8 cellular contexts compared by ENCODE assay signal in the genomic region with DNA sequence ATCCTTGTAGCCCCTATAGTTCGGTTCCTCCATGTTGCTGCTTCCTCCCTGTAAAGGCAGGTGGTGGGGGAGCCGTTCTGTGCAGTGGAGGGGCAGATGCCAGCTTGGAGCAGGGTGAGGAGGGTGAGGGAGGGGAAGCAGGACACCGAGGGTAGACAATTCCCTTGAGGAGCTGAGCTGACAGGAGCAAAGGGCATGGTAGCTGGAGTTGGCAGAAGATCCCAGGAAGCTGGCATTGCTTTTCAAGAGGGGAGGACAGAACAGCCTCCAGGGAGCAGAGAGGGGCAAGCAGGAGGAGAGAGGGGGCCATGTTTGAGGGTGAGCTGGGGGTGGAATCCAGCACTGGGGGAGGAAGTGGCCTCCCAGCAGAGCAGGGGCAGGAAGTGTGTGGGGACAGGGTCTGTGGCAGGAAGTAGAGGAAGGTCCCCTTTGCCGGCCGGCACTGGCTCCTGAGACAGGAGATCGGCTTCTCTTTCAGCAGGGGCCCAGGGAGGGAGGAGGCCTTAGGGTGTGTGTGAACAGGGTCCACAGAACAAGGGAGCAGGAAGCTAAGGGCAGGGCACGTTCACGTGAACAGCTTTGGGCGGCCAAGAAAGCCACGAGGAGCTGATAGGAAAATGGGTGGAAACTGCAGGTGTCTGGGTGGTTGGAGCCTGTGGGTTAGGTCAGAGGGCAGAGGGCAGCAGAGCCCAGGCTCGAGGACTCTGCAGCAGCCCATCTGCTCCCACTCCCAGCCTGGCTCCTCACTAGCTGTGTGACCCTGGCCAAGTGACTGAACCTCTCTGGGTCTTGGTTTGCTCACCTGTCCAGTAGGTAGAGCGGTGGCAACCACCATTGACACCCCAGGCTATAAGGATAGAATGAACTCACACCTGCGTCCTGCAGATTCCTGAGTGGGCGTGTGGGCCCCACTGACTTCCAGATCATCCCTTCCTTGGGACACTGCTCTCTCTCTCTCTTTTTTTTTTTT. TPM values are rescaled to one million over a fixed set of nuclear protein-coding genes. Genes with fewer than 3 reads are reported as not detected.
A peak's percentile ranks its signal among the peaks of the same experiment; 100 is the strongest.
DNase-seq lines count a peak whose midpoint lies in the region; ATAC-seq and TF ChIP-seq lines count a peak whose summit lies in the region.

No MANE protein-coding gene starts in this region.

- peak overlapping the region in 2 of 3 experiments; percentile 79 to 92; a peak in 5 of 7 replicates for H3K27ac Mint-ChIP-seq in H9
- H3K27ac Mint-ChIP-seq in T-helper 17 cell = peak overlapping the region; percentile 77

- no peaks in the 10 kb centered on the region for H3K9me3 ChIP-seq in H9 (ENCODE audit: control insufficient read depth, low read depth, low read length)
- no peaks in the 10 kb centered on the region for H3K9me3 ChIP-seq in T-helper 17 cell (ENCODE audit: control insufficient read depth, low read length, poor library complexity, severe bottlenecking)
- H3K9me3 ChIP-seq in esophagus (ENCODE audit: control insufficient read depth in 2 of 2, insufficient read depth in 1 of 2, low read depth in 1 of 2, low read length in 1 of 2) = no peaks in the 10 kb centered on the region

- no peak overlapping the region for H2AFZ ChIP-seq in H9 (ENCODE audit: low read length)

- H3K9me3 Mint-ChIP-seq in H9 = no peaks in the 10 kb centered on the region; a peak in 1 of 5 replicates

- no peak overlapping the region for H3T11ph ChIP-seq in H9 (ENCODE audit: low read length)

- H3K4me2 ChIP-seq in H9 (ENCODE audit: insufficient read depth, insufficient read length, low read length) = no peak overlapping the region

- no peak overlapping the region for H4K8ac ChIP-seq in H9 (replicated peaks; ENCODE audit: insufficient read length, low read depth, low read length)

- no peak overlapping the region for H2BK120ac ChIP-seq in H9 (ENCODE audit: low read depth, low read length, poor library complexity, severe bottlenecking)

- no peaks in the 10 kb centered on the region for H3K36me3 Mint-ChIP-seq in H9 (ENCODE audit: insufficient read depth in 1 of 3, low read depth in 3 of 3)
- peaks cover 2% of the 10 kb centered on the region for H3K36me3 Mint-ChIP-seq in T-helper 17 cell (ENCODE audit: low read depth)

- H2BK15ac ChIP-seq in H9 (ENCODE audit: low read depth, low read length) = no peak overlapping the region

- no peaks in the 10 kb centered on the region for H4K20me1 ChIP-seq in H9 (ENCODE audit: control insufficient read depth, insufficient read depth, insufficient read length)

- no peak overlapping the region for H2BK12ac ChIP-seq in H9 (ENCODE audit: insufficient read length, low read depth, low read length)

- no peak overlapping the region for H3K23ac ChIP-seq in H9 (ENCODE audit: insufficient read length, low read depth, low read length)

- no peak overlapping the region for H3K4me3 ChIP-seq in esophagus (ENCODE audit: low read depth in 1 of 2, low read length in 2 of 2)

- H3K27me3 Mint-ChIP-seq in H9 (ENCODE audit: low read depth) (peaks cover 4% of the 10 kb centered on the region; the same call in 1 of the 2 replicates), T-helper 17 cell (no peaks in the 10 kb centered on the region)

- no peak overlapping the region for H3K56ac ChIP-seq in H9 (ENCODE audit: insufficient read length, low read depth, low read length)

- H2AK5ac ChIP-seq in H9 (ENCODE audit: insufficient read length, low read length) = no peak overlapping the region

- no peaks in the 10 kb centered on the region for H3K79me1 ChIP-seq in H9 (ENCODE audit: insufficient read depth, low read depth, low read length, poor library complexity, severe bottlenecking)

- no peaks in the 10 kb centered on the region for H3K36me3 ChIP-seq in esophagus (ENCODE audit: control insufficient read depth in 2 of 2, insufficient read depth in 2 of 2, low read length in 1 of 2)

- DNase-seq in H9 (no peak), T-helper 17 cell (no peak), pons (ENCODE audit: low spot score) (no peak), NCI-H1092 treated with DMSO at 0.1 percent for 48 hours (lab: John Stamatoyannopoulos, UW) (no peak), middle frontal gyrus (ENCODE audit: extremely low spot score, low spot score) (no peak)
- DNase-seq in stimulated activated CD4-positive, alpha-beta T cell treated with anti-CD3 and anti-CD28 coated beads, Interleukin-4, amount 100 ng/mL, for 4 hours = peak; percentile 12 to 31

- ATAC-seq in T-helper 17 cell (peak; percentile 62), GM18498 (IDR thresholded peaks at IDR 0.05; ENCODE audit: unreplicated experiment) (no peak)

- peaks cover 16 to 26% of the 10 kb centered on the region in 2 experiments for H3K4me1 Mint-ChIP-seq in H9
- peaks cover 27% of the 10 kb centered on the region for H3K4me1 Mint-ChIP-seq in T-helper 17 cell

- no CpG with 5 or more reads among the region's 14 CpGs for WGBS in H9 (ENCODE audit: extremely low coverage, insufficient read length, low lambda C conversion rate)
- WGBS in esophagus, 2 donors = 43 to 48% methylated on average over 14 of the region's 14 CpGs

- H3K79me2 ChIP-seq in H9 (ENCODE audit: insufficient read depth, low read length) = no peaks in the 10 kb centered on the region

- H3K18ac ChIP-seq in H9 (ENCODE audit: insufficient read length, low read depth, low read length) = peak overlapping the region; percentile 33

- H3K27ac ChIP-seq in H9 (ENCODE audit: insufficient read length, low read depth, low read length) = no peak overlapping the region
- peak overlapping the region; percentile 19 to 47 for H3K27ac ChIP-seq in esophagus (ENCODE audit: low read depth in 2 of 2, low read length in 1 of 2)

- H3K27me3 ChIP-seq in H9 (ENCODE audit: insufficient read depth, low read length) (no peaks in the 10 kb centered on the region), esophagus (ENCODE audit: control insufficient read depth in 1 of 2, insufficient read depth in 2 of 2, low read length in 2 of 2) (no peaks in the 10 kb centered on the region)

- H3K4me1 ChIP-seq in H9 (ENCODE audit: insufficient read depth, low read length) (no peaks in the 10 kb centered on the region), esophagus (ENCODE audit: control insufficient read depth in 2 of 2, insufficient read depth in 2 of 2, low read length in 1 of 2) (peaks cover 7 to 20% of the 10 kb centered on the region in 2 donors)

- H4K91ac ChIP-seq in H9 (ENCODE audit: insufficient read length, low read depth, low read length) = no peak overlapping the region

- no peak overlapping the region for H4K5ac ChIP-seq in H9 (ENCODE audit: insufficient read length, low read depth, low read length)

- no peak for TF ChIP-seq CTCF in H9 (conservative IDR thresholded peaks at IDR 0.05)

- H3K23me2 ChIP-seq in H9 (ENCODE audit: insufficient read length, low read depth, low read length, poor library complexity, severe bottlenecking) = no peaks in the 10 kb centered on the region

- no peak overlapping the region for H3K4ac ChIP-seq in H9 (ENCODE audit: low read depth, low read length)

- H2BK20ac ChIP-seq in H9 (ENCODE audit: low read depth, low read length, poor library complexity, severe bottlenecking) = no peak overlapping the region

- no peak overlapping the region for H3K14ac ChIP-seq in H9 (ENCODE audit: insufficient read depth, low read length)

- H3K9ac ChIP-seq in H9 (ENCODE audit: extremely low read depth, insufficient read length, low read length) = no peak overlapping the region

- H3K4me3 Mint-ChIP-seq in H9 (no peak overlapping the region), T-helper 17 cell (peak overlapping the region; percentile 84)

- H2BK5ac ChIP-seq in H9 (ENCODE audit: insufficient read length, low read length) = no peak overlapping the region

RNA-seq across cellular contexts. Expression of gene SPNS2, which starts 17.5 kb away (rescaled TPM):
- total RNA-seq in H9 (2021) (0.33 and 0.77 TPM in 2 replicates), T-helper 17 cell (under 1 TPM; 0.22 to 0.73 TPM)
- polyA plus RNA-seq in esophagus = 100 to 1,000 TPM in 1 of 2 donors, 10 to 100 TPM in 1; 95.3 to 238 TPM

RNA-seq across cellular contexts. Expression of gene SPNS3, which starts 47.5 kb away (rescaled TPM):
- total RNA-seq in H9 (2021) (not detected in 2 replicates), T-helper 17 cell (1 to 10 TPM; 1.8 to 1.9 TPM)
- polyA plus RNA-seq in esophagus = 1 to 10 TPM in 1 of 2 donors, under 1 TPM in 1; 0.36 to 1.3 TPM

Comparison
In these comparisons a context has a peak if more than half of its experiments do, and no peak if none do; other contexts are left out.
1. DNase-seq: peak in stimulated activated CD4-positive, alpha-beta T cell treated with anti-CD3 and anti-CD28 coated beads, Interleukin-4, amount 100 ng/mL, for 4 hours (2 of 2); none in H9 (single experiment), T-helper 17 cell (0 of 3), pons (single experiment), NCI-H1092 treated with DMSO at 0.1 percent for 48 hours (single experiment) and middle frontal gyrus (single experiment).